Comparison of ENCODE assay signal across 10 cellular contexts in the genomic region with DNA sequence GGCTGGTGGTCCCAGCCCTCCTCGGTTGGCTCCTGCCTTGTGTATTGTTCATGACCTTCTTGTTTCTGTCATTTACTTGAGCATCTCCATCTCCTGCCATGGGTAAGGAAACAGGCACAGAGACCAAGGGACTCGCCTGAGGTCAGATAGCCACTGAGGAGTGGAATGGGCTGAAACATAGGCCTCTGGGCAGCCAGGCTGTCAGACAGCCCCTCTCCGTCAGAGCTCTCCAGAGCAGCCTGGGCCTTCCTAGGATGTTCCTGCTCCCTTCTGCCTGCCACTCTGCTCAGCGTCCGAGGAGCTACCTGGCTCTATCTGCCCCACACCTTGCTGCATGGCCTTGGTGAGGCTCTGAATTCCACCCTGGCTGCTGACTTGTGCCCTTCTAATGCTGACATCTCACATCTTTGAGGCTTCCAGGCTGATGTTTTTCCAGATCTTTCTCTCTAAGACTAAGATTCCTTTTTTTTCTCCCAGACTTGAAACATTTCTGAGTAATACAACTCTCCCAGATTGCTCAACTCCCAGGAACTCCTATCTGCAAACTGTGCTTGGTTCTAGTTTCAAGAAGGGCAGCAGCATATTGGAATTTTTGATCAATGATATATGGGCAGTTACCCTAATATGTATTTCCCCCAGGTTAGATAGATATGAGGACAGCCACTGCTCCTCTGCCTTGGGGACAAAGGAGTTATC.
DNase-seq lines count a peak whose midpoint lies in the region; ATAC-seq, FAIRE-seq and TF ChIP-seq lines count a peak whose summit lies in the region.
"Had no signal": no experiment of that assay in that cellular context is flagged by ENCODE, and none has a peak within 500 bp of the region (broad histone marks: within the 10 kb centered on the region; RNA-seq: fewer than 3 reads in every experiment).

No MANE protein-coding gene starts in this region.

- H3K4me1 Mint-ChIP-seq in MCF 10A (ENCODE audit: insufficient read depth, unreplicated experiment) (peaks cover 56% of the 10 kb centered on the region), neural progenitor cell (peaks cover 27% of the 10 kb centered on the region)
- H3K4me1 Mint-ChIP-seq in stimulated activated naive B cell treated with anti-CD40 and anti-IgM and Interleukin-4, amounts not matched to agents 10 μg/mL and 1 μg/mL and 100 μg/mL, for 72 hours, result peaks cover 9 to 14% of the 10 kb centered on the region in 2 donors

- in situ Hi-C loops in HAP-1 (cut with MboI; ENCODE audit: low sequenced_read_pairs), result no loop called here

- H3K27ac Mint-ChIP-seq in MCF 10A (ENCODE audit: low read depth, unreplicated experiment) (peak overlapping the region; percentile 70), neural progenitor cell (no peak overlapping the region)
- no peak overlapping the region for H3K27ac Mint-ChIP-seq in stimulated activated naive B cell treated with anti-CD40 and anti-IgM and Interleukin-4, amounts not matched to agents 10 μg/mL and 1 μg/mL and 100 μg/mL, for 72 hours
- H3K27ac Mint-ChIP-seq: memory B cell had no signal

- no peaks in the 10 kb centered on the region for H3K79me2 ChIP-seq in neural progenitor cell (ENCODE audit: low read depth)

- H2AFZ ChIP-seq in neural progenitor cell (replicated peaks), result no peak overlapping the region

- H3K4me2 ChIP-seq in neural progenitor cell, result no peak overlapping the region

- H3K27me3 ChIP-seq in neural progenitor cell (no peaks in the 10 kb centered on the region), HAP-1 (ENCODE audit: low read depth) (no peaks in the 10 kb centered on the region)

- H3K9me3 ChIP-seq in kidney (ENCODE audit: control insufficient read depth in 1 of 2, low read length in 2 of 2) (no peaks in the 10 kb centered on the region), neural progenitor cell (ENCODE audit: low read depth) (no peaks in the 10 kb centered on the region), HAP-1 (no peaks in the 10 kb centered on the region)

- H3K27ac ChIP-seq in kidney (ENCODE audit: low read depth in 2 of 2, low read length in 2 of 2) (peak overlapping the region; percentile 93 to 96), neural progenitor cell (no peak overlapping the region)

- H3K9ac ChIP-seq in kidney (ENCODE audit: low read length in 2 of 2) (peak overlapping the region in 1 of 2 donors; percentile 68), neural progenitor cell (no peak overlapping the region)

- TF ChIP-seq CTCF in MCF 10A (IDR thresholded peaks at IDR 0.05; ENCODE audit: unreplicated experiment) (no peak), kidney (IDR thresholded peaks at IDR 0.05; ENCODE audit: borderline replicate concordance, extremely low read depth, insufficient read depth) (no peak), neural progenitor cell (IDR thresholded peaks at IDR 0.05) (no peak)

- peak; percentile 70 for DNase-seq in GM03348 (ENCODE audit: low spot score)
- DNase-seq in MCF 10A (ENCODE audit: unreplicated experiment), result peak; percentile 73
- DNase-seq in kidney, result peak; percentile 65
- DNase-seq in stimulated activated naive B cell treated with anti-CD40 and anti-IgM and Interleukin-4, amounts not matched to agents 10 μg/mL and 1 μg/mL and 100 μg/mL, for 72 hours, result no peak
- DNase-seq in effector CD8-positive, alpha-beta T cell (lab: John Stamatoyannopoulos, UW), result no peak
- DNase-seq in neural progenitor cell (ENCODE audit: low spot score), result no peak
- DNase-seq in HAP-1 (ENCODE audit: low spot score in 2 of 2), result no peak

- ATAC-seq in stimulated activated naive B cell treated with anti-CD40 and anti-IgM and Interleukin-4, amounts not matched to agents 10 μg/mL and 1 μg/mL and 100 μg/mL, for 72 hours (replicated peaks), result peak; percentile 12 to 29
- ATAC-seq in GM18870 (IDR thresholded peaks at IDR 0.05; ENCODE audit: unreplicated experiment), result no peak

- no peaks in the 10 kb centered on the region for H4K20me1 ChIP-seq in neural progenitor cell (ENCODE audit: low read depth)

- H3K36me3 Mint-ChIP-seq in MCF 10A (ENCODE audit: insufficient read depth, unreplicated experiment) (no peaks in the 10 kb centered on the region), neural progenitor cell (no peaks in the 10 kb centered on the region)
- H3K36me3 Mint-ChIP-seq in stimulated activated naive B cell treated with anti-CD40 and anti-IgM and Interleukin-4, amounts not matched to agents 10 μg/mL and 1 μg/mL and 100 μg/mL, for 72 hours, result no peaks in the 10 kb centered on the region
- H3K36me3 Mint-ChIP-seq: memory B cell had no signal

- BruUV-seq in MCF 10A (replicated peaks; lab: Mats Ljungman, UMichigan), result no TSS peak

- H3K4me3 ChIP-seq in kidney (ENCODE audit: low read length in 2 of 2) (no peak overlapping the region), neural progenitor cell (no peak overlapping the region), HAP-1 (no peak overlapping the region)

- H3F3A ChIP-seq in neural progenitor cell (ENCODE audit: low read depth), result no peaks in the 10 kb centered on the region

- H3K9me3 Mint-ChIP-seq in MCF 10A (ENCODE audit: unreplicated experiment), result no peaks in the 10 kb centered on the region
- no peaks in the 10 kb centered on the region for H3K9me3 Mint-ChIP-seq in stimulated activated naive B cell treated with anti-CD40 and anti-IgM and Interleukin-4, amounts not matched to agents 10 μg/mL and 1 μg/mL and 100 μg/mL, for 72 hours
- H3K9me3 Mint-ChIP-seq in neural progenitor cell, result no peaks in the 10 kb centered on the region
- H3K9me3 Mint-ChIP-seq: memory B cell had no signal

- intact Hi-C loops in MCF 10A (cut with micrococcal nuclease), result no loop called here
- intact Hi-C loops in kidney (cut with DNase I), result no loop called here

- no peak for FAIRE-seq in kidney (lab: Jason Lieb, UNC)
- FAIRE-seq: G401.6 had no signal

- H3K27me3 Mint-ChIP-seq in MCF 10A (ENCODE audit: insufficient read depth, unreplicated experiment) (no peaks in the 10 kb centered on the region), neural progenitor cell (ENCODE audit: insufficient read depth, low read depth) (peaks cover 4% of the 10 kb centered on the region)
- H3K27me3 Mint-ChIP-seq in stimulated activated naive B cell treated with anti-CD40 and anti-IgM and Interleukin-4, amounts not matched to agents 10 μg/mL and 1 μg/mL and 100 μg/mL, for 72 hours, result peaks cover 9 to 13% of the 10 kb centered on the region in 2 donors

- POLR2A ChIA-PET in MCF 10A (lab: Yijun Ruan, JAX), result interaction anchor here (0.8 to 3.2 kb wide), 7 partner anchors 8 to 202 kb away, joined by 3 to 31 read pairs (median 6); no protein-coding TSS in a partner anchor

- CTCF ChIA-PET in MCF 10A (lab: Yijun Ruan, JAX), result interaction anchor here (0.5 to 1.9 kb wide), 5 partner anchors 25 to 1024 kb away, joined by 3 to 5 read pairs (median 3); no protein-coding TSS in a partner anchor

- H3K4me1 ChIP-seq in kidney (ENCODE audit: control insufficient read depth in 1 of 2, insufficient read depth in 1 of 2, low read depth in 1 of 2, low read length in 2 of 2) (peaks cover 49 to 52% of the 10 kb centered on the region in 2 donors), neural progenitor cell (no peaks in the 10 kb centered on the region), HAP-1 (no peaks in the 10 kb centered on the region)

- no peaks in the 10 kb centered on the region for H3K36me3 ChIP-seq in kidney (ENCODE audit: control insufficient read depth in 1 of 2, insufficient read depth in 2 of 2, low read length in 2 of 2)
- H3K36me3 ChIP-seq in neural progenitor cell, result no peaks in the 10 kb centered on the region
- H3K36me3 ChIP-seq in HAP-1 (replicated peaks), result no peaks in the 10 kb centered on the region

- H3K4me3 Mint-ChIP-seq in MCF 10A (ENCODE audit: unreplicated experiment), result peak overlapping the region; percentile 47
- H3K4me3 Mint-ChIP-seq in stimulated activated naive B cell treated with anti-CD40 and anti-IgM and Interleukin-4, amounts not matched to agents 10 μg/mL and 1 μg/mL and 100 μg/mL, for 72 hours, result no peak overlapping the region
- no peak overlapping the region for H3K4me3 Mint-ChIP-seq in neural progenitor cell
- H3K4me3 Mint-ChIP-seq: memory B cell had no signal

Comparison
In these comparisons a context has a peak if more than half of its experiments do, and no peak if none do; other contexts are left out.
1. DNase-seq: peak in GM03348 (single experiment), MCF 10A (single experiment) and kidney (single experiment); none in stimulated activated naive B cell treated with anti-CD40 and anti-IgM and Interleukin-4, amounts not matched to agents 10 μg/mL and 1 μg/mL and 100 μg/mL, for 72 hours (single experiment), effector CD8-positive, alpha-beta T cell (single experiment), neural progenitor cell (single experiment) and HAP-1 (0 of 2).